In the genomic region with DNA sequence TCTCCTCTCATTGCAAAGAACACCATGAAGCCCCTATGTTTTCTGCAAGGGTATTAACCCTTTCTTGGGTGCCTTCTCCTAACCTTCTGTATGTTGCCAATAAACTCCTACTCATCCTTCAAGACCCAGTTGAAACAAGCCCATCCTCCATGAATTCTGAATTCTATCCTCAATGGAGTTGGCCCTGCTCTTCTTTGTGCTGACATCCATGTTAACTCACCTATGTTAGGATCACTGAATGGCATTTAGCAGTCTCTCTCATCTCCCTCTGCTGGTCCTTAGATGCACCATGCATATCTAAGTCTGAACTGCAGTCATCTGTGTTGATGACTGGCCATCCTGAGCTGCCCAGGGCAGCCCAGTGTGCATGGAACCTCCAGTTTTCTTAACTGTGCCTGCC, we compare ENCODE assay signal across 15 cellular contexts.
DNase-seq lines count a peak whose midpoint lies in the region; ATAC-seq and TF ChIP-seq lines count a peak whose summit lies in the region.
"Had no signal": no experiment of that assay in that cellular context is flagged by ENCODE, and none has a peak within 500 bp of the region (broad histone marks: within the 10 kb centered on the region; RNA-seq: fewer than 3 reads in every experiment).

No MANE protein-coding gene starts in this region.

- no peak overlapping the region for H3K9ac ChIP-seq in H9 (ENCODE audit: extremely low read depth, insufficient read length, low read length)
- H3K9ac ChIP-seq: parathyroid adenoma had no signal

- H4K91ac ChIP-seq in H9 (ENCODE audit: insufficient read length, low read depth, low read length) = no peak overlapping the region

- H2BK12ac ChIP-seq in H9 (ENCODE audit: insufficient read length, low read depth, low read length) = no peak overlapping the region

- POLR2A ChIA-PET in RWPE1 (lab: Yijun Ruan, JAX; ENCODE audit: low non-redundant PET) = no interaction called here

- H3K23ac ChIP-seq in H9 (ENCODE audit: insufficient read length, low read depth, low read length) = no peak overlapping the region

- H2BK120ac ChIP-seq in H9 (ENCODE audit: low read depth, low read length, poor library complexity, severe bottlenecking) = no peak overlapping the region

- no peaks in the 10 kb centered on the region; a peak in 1 of 5 replicates for H3K9me3 Mint-ChIP-seq in H9
- no peaks in the 10 kb centered on the region for H3K9me3 Mint-ChIP-seq in stimulated activated effector memory CD8-positive, alpha-beta T cell treated with anti-CD3 and anti-CD28 coated beads, Interleukin-12 subunit alpha, Interleukin-12 subunit beta, amount 100 ng/mL, for 72 hours

- no peak overlapping the region for H2BK20ac ChIP-seq in H9 (ENCODE audit: low read depth, low read length, poor library complexity, severe bottlenecking)

- TF ChIP-seq CTCF in 22Rv1 (IDR thresholded peaks at IDR 0.05) = 0 out of 2 replicates have a peak, but pooled peaks have one; percentile 8
- peak; percentile 48 for TF ChIP-seq CTCF in H9 (conservative IDR thresholded peaks at IDR 0.05)
- no peak for TF ChIP-seq CTCF in RWPE1 (conservative IDR thresholded peaks at IDR 0.05; ENCODE audit: low read depth)

- no peak overlapping the region for H4K5ac ChIP-seq in H9 (ENCODE audit: insufficient read length, low read depth, low read length)

- H3K14ac ChIP-seq in H9 (ENCODE audit: insufficient read depth, low read length) = no peak overlapping the region

- CTCF ChIA-PET in RWPE1 (lab: Yijun Ruan, JAX) = interaction anchor here (0.9 kb wide), 1 partner anchor 9 kb away, joined by 3 read pairs; no protein-coding TSS in a partner anchor

- no peak overlapping the region for H3K27ac ChIP-seq in 22Rv1
- no peak overlapping the region for H3K27ac ChIP-seq in H9 (ENCODE audit: insufficient read length, low read depth, low read length)
- no peak overlapping the region for H3K27ac ChIP-seq in RWPE1
- H3K27ac ChIP-seq: dorsolateral prefrontal cortex, parathyroid adenoma, transverse colon had no signal

- H3K4me1 Mint-ChIP-seq in H9 = peaks cover 4% of the 10 kb centered on the region in 2 experiments; a peak in 3 of 4 replicates
- H3K4me1 Mint-ChIP-seq in stimulated activated effector memory CD8-positive, alpha-beta T cell treated with anti-CD3 and anti-CD28 coated beads, Interleukin-12 subunit alpha, Interleukin-12 subunit beta, amount 100 ng/mL, for 72 hours = peaks cover 11% of the 10 kb centered on the region

- no peak for ATAC-seq in stimulated activated effector memory CD8-positive, alpha-beta T cell treated with anti-CD3 and anti-CD28 coated beads, Interleukin-12 subunit alpha, Interleukin-12 subunit beta, amount 100 ng/mL, for 72 hours

- H3K4me3 Mint-ChIP-seq in H9 = no peak overlapping the region
- no peak overlapping the region for H3K4me3 Mint-ChIP-seq in stimulated activated effector memory CD8-positive, alpha-beta T cell treated with anti-CD3 and anti-CD28 coated beads, Interleukin-12 subunit alpha, Interleukin-12 subunit beta, amount 100 ng/mL, for 72 hours

- H2AFZ ChIP-seq in H9 (ENCODE audit: low read length) = no peak overlapping the region
- H2AFZ ChIP-seq: parathyroid adenoma had no signal

- H3K23me2 ChIP-seq in H9 (ENCODE audit: insufficient read length, low read depth, low read length, poor library complexity, severe bottlenecking) = no peaks in the 10 kb centered on the region

- H3K9me3 ChIP-seq in H9 (ENCODE audit: control insufficient read depth, low read depth, low read length) = no peaks in the 10 kb centered on the region
- H3K9me3 ChIP-seq: transverse colon had no signal

- no peak overlapping the region for H3K4ac ChIP-seq in H9 (ENCODE audit: low read depth, low read length)

- H2BK15ac ChIP-seq in H9 (ENCODE audit: low read depth, low read length) = no peak overlapping the region

- H3K56ac ChIP-seq in H9 (ENCODE audit: insufficient read length, low read depth, low read length) = no peak overlapping the region

- H2BK5ac ChIP-seq in H9 (ENCODE audit: insufficient read length, low read length) = no peak overlapping the region

- DNase-seq in H9 (no peak), RWPE1 (ENCODE audit: low spot score) (peak; percentile 23), iPS-NIHi7 (ENCODE audit: extremely low spot score) (peak; percentile 34), cerebellar nuclear complex (lab: John Stamatoyannopoulos, UW) (no peak), DMS114 treated with DMSO at 0.1 percent for 48 hours (lab: John Stamatoyannopoulos, UW; ENCODE audit: unreplicated experiment) (no peak)
- no peak for DNase-seq in stimulated activated effector memory CD8-positive, alpha-beta T cell treated with anti-CD3 and anti-CD28 coated beads, Interleukin-12 subunit alpha, Interleukin-12 subunit beta, amount 100 ng/mL, for 72 hours (ENCODE audit: low spot score in 2 of 2)
- no peak for DNase-seq in effector CD4-positive, alpha-beta T cell
- DNase-seq: DMS79 treated with DMSO at 0.1 percent for 48 hours; dorsolateral prefrontal cortex; midbrain; NCI-H2227 treated with DMSO at 0.1 percent for 48 hours; stimulated activated CD4-positive, alpha-beta T cell treated with anti-CD3 and anti-CD28 coated beads, Interleukin-15, amount 100 ng/mL, for 24 hours; transverse colon had no signal

- H3T11ph ChIP-seq in H9 (ENCODE audit: low read length) = no peak overlapping the region

- H3K36me3 Mint-ChIP-seq in H9 (ENCODE audit: insufficient read depth in 1 of 3, low read depth in 3 of 3) = peaks cover 0 to 6% (median 3%) of the 10 kb centered on the region in 3 experiments; a peak in 4 of 7 replicates
- H3K36me3 Mint-ChIP-seq in stimulated activated effector memory CD8-positive, alpha-beta T cell treated with anti-CD3 and anti-CD28 coated beads, Interleukin-12 subunit alpha, Interleukin-12 subunit beta, amount 100 ng/mL, for 72 hours = no peaks in the 10 kb centered on the region

- H3K4me1 ChIP-seq in H9 (ENCODE audit: insufficient read depth, low read length) = no peaks in the 10 kb centered on the region
- H3K4me1 ChIP-seq: parathyroid adenoma, transverse colon had no signal

- peaks cover 2% of the 10 kb centered on the region; the same call in 1 of the 2 replicates for H3K27me3 Mint-ChIP-seq in H9 (ENCODE audit: low read depth)

- H2AK5ac ChIP-seq in H9 (ENCODE audit: insufficient read length, low read length) = no peak overlapping the region

- no peak overlapping the region for H4K8ac ChIP-seq in H9 (replicated peaks; ENCODE audit: insufficient read length, low read depth, low read length)

- no peaks in the 10 kb centered on the region for H3K27me3 ChIP-seq in H9 (ENCODE audit: insufficient read depth, low read length)
- H3K27me3 ChIP-seq: dorsolateral prefrontal cortex, transverse colon had no signal

- H4K20me1 ChIP-seq in H9 (ENCODE audit: control insufficient read depth, insufficient read depth, insufficient read length) = no peaks in the 10 kb centered on the region

- H3K79me1 ChIP-seq in H9 (ENCODE audit: insufficient read depth, low read depth, low read length, poor library complexity, severe bottlenecking) = no peaks in the 10 kb centered on the region

- no peak overlapping the region; a peak in 1 of 7 replicates for H3K27ac Mint-ChIP-seq in H9
- no peak overlapping the region for H3K27ac Mint-ChIP-seq in stimulated activated effector memory CD8-positive, alpha-beta T cell treated with anti-CD3 and anti-CD28 coated beads, Interleukin-12 subunit alpha, Interleukin-12 subunit beta, amount 100 ng/mL, for 72 hours

- H3K4me2 ChIP-seq in H9 (ENCODE audit: insufficient read depth, insufficient read length, low read length) = no peak overlapping the region

- no peak overlapping the region for H3K18ac ChIP-seq in H9 (ENCODE audit: insufficient read length, low read depth, low read length)

- H3K79me2 ChIP-seq in H9 (ENCODE audit: insufficient read depth, low read length) = no peaks in the 10 kb centered on the region
- H3K79me2 ChIP-seq: parathyroid adenoma had no signal

Comparison
In these comparisons a context has a peak if more than half of its experiments do, and no peak if none do; other contexts are left out.
1. DNase-seq: peak in RWPE1 (single experiment) and iPS-NIHi7 (single experiment); none in H9 (single experiment), cerebellar nuclear complex (0 of 2), stimulated activated effector memory CD8-positive, alpha-beta T cell treated with anti-CD3 and anti-CD28 coated beads, Interleukin-12 subunit alpha, Interleukin-12 subunit beta, amount 100 ng/mL, for 72 hours (0 of 2), DMS114 treated with DMSO at 0.1 percent for 48 hours (single experiment) and effector CD4-positive, alpha-beta T cell (single experiment).